ENCODE assay signal across 9 cellular contexts in genomic region chr10:132337019-132337418, GRCh38. TPM values are rescaled to one million over a fixed set of nuclear protein-coding genes. Genes with fewer than 3 reads are reported as not detected.
DNase-seq lines count a peak whose midpoint lies in the region; ATAC-seq and TF ChIP-seq lines count a peak whose summit lies in the region.
"Had no signal": no experiment of that assay in that cellular context is flagged by ENCODE, and none has a peak within 500 bp of the region (broad histone marks: within the 10 kb centered on the region; RNA-seq: fewer than 3 reads in every experiment).

No MANE protein-coding gene starts in this region.

- peak overlapping the region; percentile 62 for H3K4me2 ChIP-seq in MM.1S (ENCODE audit: low read depth, low read length)

- H3K4me3 ChIP-seq in CD8-positive, alpha-beta T cell (ENCODE audit: low read depth, low read length): peak overlapping the region; percentile 51
- H3K4me3 ChIP-seq in MM.1S (ENCODE audit: low read length) (peak overlapping the region; percentile 54), coronary artery (peak overlapping the region; percentile 63)

- CTCF ChIA-PET in CD8-positive, alpha-beta T cell (lab: Charles Lee): no interaction called here

- no peaks in the 10 kb centered on the region for H3K79me2 ChIP-seq in MM.1S (ENCODE audit: low read length)

- DNase-seq in CD8-positive, alpha-beta T cell: no peak
- DNase-seq in MM.1S (peak; percentile 10), coronary artery (ENCODE audit: low spot score) (no peak), kidney glomerular epithelial cell (lab: John Stamatoyannopoulos, UW) (no peak)
- no peak for DNase-seq in natural killer cell treated with Interleukin-12 subunit alpha and Interleukin-12 subunit beta and Interleukin-15 and Interleukin-18, amount 100 ng/mL, for 72 hours (ENCODE audit: low spot score)
- DNase-seq: NCI-H1694 treated with DMSO at 0.1 percent for 48 hours had no signal

- intact Hi-C loops in CD8-positive, alpha-beta T cell (cut with DNase I, micrococcal nuclease): loop anchor here in 1 of 2 experiments (10.0 kb wide), 1 partner anchor 352 kb away; the partner anchor contains the start of gene BNIP3

- peak overlapping the region; percentile 28 for H3K27ac ChIP-seq in CD8-positive, alpha-beta T cell (ENCODE audit: low read depth, low read length)
- H3K27ac ChIP-seq in MM.1S (ENCODE audit: low read length) (peak overlapping the region; percentile 14; the same call in 1 of the 2 replicates), coronary artery (peak overlapping the region in 1 of 2 donors; percentile 76)

- H4K20me1 ChIP-seq in MM.1S (ENCODE audit: insufficient read depth, low read length): no peaks in the 10 kb centered on the region

- H3K27ac Mint-ChIP-seq in CD8-positive, alpha-beta T cell: peak overlapping the region; percentile 30
- H3K27ac Mint-ChIP-seq in natural killer cell treated with Interleukin-12 subunit alpha and Interleukin-12 subunit beta and Interleukin-15 and Interleukin-18, amount 100 ng/mL, for 72 hours: peak overlapping the region; percentile 85 to 94

- H3K4me3 Mint-ChIP-seq in CD8-positive, alpha-beta T cell: peak overlapping the region; percentile 85
- peak overlapping the region; percentile 92 for H3K4me3 Mint-ChIP-seq in natural killer cell treated with Interleukin-12 subunit alpha and Interleukin-12 subunit beta and Interleukin-15 and Interleukin-18, amount 100 ng/mL, for 72 hours

- H3K27me3 ChIP-seq in CD8-positive, alpha-beta T cell (ENCODE audit: insufficient read depth, low read length): no peaks in the 10 kb centered on the region
- H3K27me3 ChIP-seq in MM.1S (replicated peaks; ENCODE audit: insufficient read depth, low read length): no peaks in the 10 kb centered on the region

- ATAC-seq in CD8-positive, alpha-beta T cell: no peak
- no peak for ATAC-seq in natural killer cell treated with Interleukin-12 subunit alpha and Interleukin-12 subunit beta and Interleukin-15 and Interleukin-18, amount 100 ng/mL, for 72 hours
- ATAC-seq in HG02623 (IDR thresholded peaks at IDR 0.05; ENCODE audit: unreplicated experiment) (no peak), HG02759 (IDR thresholded peaks at IDR 0.05; ENCODE audit: unreplicated experiment) (no peak), GM21723 (IDR thresholded peaks at IDR 0.05; ENCODE audit: unreplicated experiment) (no peak)

- H3K36me3 ChIP-seq in CD8-positive, alpha-beta T cell (ENCODE audit: insufficient read depth, low read length): no peaks in the 10 kb centered on the region
- H3K36me3 ChIP-seq in MM.1S (replicated peaks; ENCODE audit: insufficient read depth, low read length): no peaks in the 10 kb centered on the region

- H3K27me3 Mint-ChIP-seq in CD8-positive, alpha-beta T cell (ENCODE audit: low read depth): no peaks in the 10 kb centered on the region
- no peaks in the 10 kb centered on the region for H3K27me3 Mint-ChIP-seq in natural killer cell treated with Interleukin-12 subunit alpha and Interleukin-12 subunit beta and Interleukin-15 and Interleukin-18, amount 100 ng/mL, for 72 hours

- no peaks in the 10 kb centered on the region for H3K9me3 ChIP-seq in CD8-positive, alpha-beta T cell (ENCODE audit: low read length)
- H3K9me3 ChIP-seq in MM.1S (replicated peaks; ENCODE audit: insufficient read depth, low read length): no peaks in the 10 kb centered on the region

- H3F3A ChIP-seq in MM.1S (ENCODE audit: insufficient read depth, low read length): peaks cover 4% of the 10 kb centered on the region; the same call in 1 of the 2 replicates

- TF ChIP-seq CTCF in CD8-positive, alpha-beta T cell (IDR thresholded peaks at IDR 0.05): no peak
- TF ChIP-seq CTCF in MM.1S (IDR thresholded peaks at IDR 0.05; ENCODE audit: low read length) (no peak), coronary artery (IDR thresholded peaks at IDR 0.05) (no peak)

- H3K9ac ChIP-seq in MM.1S (ENCODE audit: low read length): peak overlapping the region; percentile 38

- peaks cover 3% of the 10 kb centered on the region for H3K9me3 Mint-ChIP-seq in CD8-positive, alpha-beta T cell
- no peaks in the 10 kb centered on the region for H3K9me3 Mint-ChIP-seq in natural killer cell treated with Interleukin-12 subunit alpha and Interleukin-12 subunit beta and Interleukin-15 and Interleukin-18, amount 100 ng/mL, for 72 hours

- peaks cover 7% of the 10 kb centered on the region for H3K36me3 Mint-ChIP-seq in CD8-positive, alpha-beta T cell
- no peaks in the 10 kb centered on the region for H3K36me3 Mint-ChIP-seq in natural killer cell treated with Interleukin-12 subunit alpha and Interleukin-12 subunit beta and Interleukin-15 and Interleukin-18, amount 100 ng/mL, for 72 hours

- H2AFZ ChIP-seq in MM.1S (ENCODE audit: low read length): peak overlapping the region; percentile 16

- POLR2A ChIA-PET in CD8-positive, alpha-beta T cell (lab: Charles Lee): no interaction called here

- H3K9me2 ChIP-seq in MM.1S (replicated peaks; ENCODE audit: insufficient read depth, low read length): no peaks in the 10 kb centered on the region

- peaks cover 27% of the 10 kb centered on the region for H3K4me1 Mint-ChIP-seq in CD8-positive, alpha-beta T cell (ENCODE audit: low read depth)
- H3K4me1 Mint-ChIP-seq in natural killer cell treated with Interleukin-12 subunit alpha and Interleukin-12 subunit beta and Interleukin-15 and Interleukin-18, amount 100 ng/mL, for 72 hours (ENCODE audit: low read depth in 2 of 2): peaks cover 28 to 39% of the 10 kb centered on the region in 2 donors

- H3K4me1 ChIP-seq in CD8-positive, alpha-beta T cell (ENCODE audit: insufficient read depth, low read length): peaks cover 19% of the 10 kb centered on the region
- peaks cover 6% of the 10 kb centered on the region; the same call in 1 of the 2 replicates for H3K4me1 ChIP-seq in MM.1S (ENCODE audit: low read length)

RNA-seq across cellular contexts. Expression of gene LRRC27, which starts 5.0 kb away (rescaled TPM):
- 1 to 10 TPM in 1 of 2 experiments, under 1 TPM in 1; 0.68 to 3.2 TPM for total RNA-seq in CD8-positive, alpha-beta T cell
- 1 to 10 TPM; 6.5 to 8.5 TPM for total RNA-seq in natural killer cell treated with Interleukin-12 subunit alpha and Interleukin-12 subunit beta and Interleukin-15 and Interleukin-18, amount 100 ng/mL, for 72 hours

RNA-seq across cellular contexts. Expression of gene STK32C, which starts 29.3 kb away (rescaled TPM):
- 1 to 10 TPM; 5.0 to 5.4 TPM for total RNA-seq in CD8-positive, alpha-beta T cell
- 10 to 100 TPM; 29.2 to 34.6 TPM for total RNA-seq in natural killer cell treated with Interleukin-12 subunit alpha and Interleukin-12 subunit beta and Interleukin-15 and Interleukin-18, amount 100 ng/mL, for 72 hours

RNA-seq across cellular contexts. Expression of gene PWWP2B, which starts 60.0 kb away (rescaled TPM):
- 10 to 100 TPM; 25.6 to 27.1 TPM for total RNA-seq in CD8-positive, alpha-beta T cell
- total RNA-seq in natural killer cell treated with Interleukin-12 subunit alpha and Interleukin-12 subunit beta and Interleukin-15 and Interleukin-18, amount 100 ng/mL, for 72 hours: 10 to 100 TPM; 15.2 to 17.9 TPM

Comparison
In these comparisons a context has a peak if more than half of its experiments do, and no peak if none do; other contexts are left out.
1. RNA of gene STK32C, which starts 29.3 kb away (total RNA-seq): 29.2 to 34.6 TPM in natural killer cell treated with Interleukin-12 subunit alpha and Interleukin-12 subunit beta and Interleukin-15 and Interleukin-18, amount 100 ng/mL, for 72 hours; 5.0 to 5.4 TPM in CD8-positive, alpha-beta T cell; every median in the first group is over 4 times any median in the second.
2. Peak in every context shown above with its lines, with median percentiles within 50 percentile points of each other: H3K4me3 ChIP-seq.